ENCODE assay signal across 25 cellular contexts in genomic region chr9:97561501-97561900, GRCh38.
A peak's percentile ranks its signal among the peaks of the same experiment; 100 is the strongest.
DNase-seq lines count a peak whose midpoint lies in the region; ATAC-seq and TF ChIP-seq lines count a peak whose summit lies in the region.
"Had no signal": no experiment of that assay in that cellular context is flagged by ENCODE, and none has a peak within 500 bp of the region (broad histone marks: within the 10 kb centered on the region; RNA-seq: fewer than 3 reads in every experiment).

No MANE protein-coding gene starts in this region.

- H3K27me3 ChIP-seq in left ventricle myocardium inferior (ENCODE audit: low read depth) (no peaks in the 10 kb centered on the region), uterus (no peaks in the 10 kb centered on the region), BE2C (no peaks in the 10 kb centered on the region)

- peaks cover 84% of the 10 kb centered on the region for H3K4me1 ChIP-seq in left ventricle myocardium inferior
- peaks cover 15 to 23% of the 10 kb centered on the region in 2 donors for H3K4me1 ChIP-seq in uterus
- peaks cover 41% of the 10 kb centered on the region for H3K4me1 ChIP-seq in BE2C

- H3K4me3 ChIP-seq in left ventricle myocardium inferior (no peak overlapping the region), uterus (no peak overlapping the region), BE2C (ENCODE audit: low read depth, low read length) (no peak overlapping the region)
- H3K4me3 ChIP-seq: prostate gland had no signal

- intact Hi-C loops in left ventricle myocardium inferior (cut with micrococcal nuclease) = no loop called here
- intact Hi-C loops in left cardiac atrium (cut with DNase I) = no loop called here
- intact Hi-C loops in uterus (cut with DNase I; ENCODE audit: low total_unique reads) = no loop called here

- peaks cover 5% of the 10 kb centered on the region for H3K27me3 Mint-ChIP-seq in neural crest cell (ENCODE audit: low read depth)
- peaks cover 24% of the 10 kb centered on the region for H3K27me3 Mint-ChIP-seq in stimulated activated naive CD8-positive, alpha-beta T cell treated with anti-CD3 and anti-CD28 coated beads, Interleukin-15, amount 100 ng/mL, for 72 hours

- DNase-seq in left ventricle myocardium inferior (no peak), left cardiac atrium (no peak), caudate nucleus (lab: John Stamatoyannopoulos, UW) (no peak), neural crest cell (ENCODE audit: low read depth, low spot score) (no peak), uterus (peak in 1 of 2 donors; percentile 18), BE2C (no peak)
- DNase-seq in stimulated activated naive CD8-positive, alpha-beta T cell treated with anti-CD3 and anti-CD28 coated beads, Interleukin-15, amount 100 ng/mL, for 72 hours = no peak
- DNase-seq: activated CD8-positive, alpha-beta T cell treated with anti-CD3 and anti-CD28 coated beads for 36 hours; aorta; CD8-positive, alpha-beta memory T cell; cortex of kidney; DMS 273 treated with DMSO at 0.1 percent for 48 hours; effector memory CD8-positive, alpha-beta T cell; naive B cell; nucleus accumbens; stimulated activated CD4-positive, alpha-beta T cell treated with anti-CD3 and anti-CD28 coated beads, Interleukin-15, amount 100 ng/mL, for 24 hours; stimulated activated CD4-positive, alpha-beta T cell treated with anti-CD3 and anti-CD28 coated beads, Interleukin-4, amount 100 ng/mL, for 4 hours; substantia nigra; T-helper 1 cell had no signal

- TF ChIP-seq CTCF in left ventricle myocardium inferior (IDR thresholded peaks at IDR 0.05; ENCODE audit: borderline replicate concordance) = no peak
- no peak for TF ChIP-seq CTCF in neural crest cell (conservative IDR thresholded peaks at IDR 0.05)
- no peak for TF ChIP-seq CTCF in uterus (IDR thresholded peaks at IDR 0.05)
- TF ChIP-seq CTCF in BE2C (IDR thresholded peaks at IDR 0.05; ENCODE audit: low read depth, low read length) = no peak

- no peaks in the 10 kb centered on the region for H3K9me3 Mint-ChIP-seq in neural crest cell
- no peaks in the 10 kb centered on the region for H3K9me3 Mint-ChIP-seq in stimulated activated naive CD8-positive, alpha-beta T cell treated with anti-CD3 and anti-CD28 coated beads, Interleukin-15, amount 100 ng/mL, for 72 hours
- H3K9me3 Mint-ChIP-seq: activated CD8-positive, alpha-beta T cell treated with anti-CD3 and anti-CD28 coated beads for 36 hours; CD8-positive, alpha-beta memory T cell; effector memory CD8-positive, alpha-beta T cell; mesothelial cell of epicardium; naive B cell had no signal

- H3K27ac ChIP-seq in left ventricle myocardium inferior (replicated peaks) = peak overlapping the region; percentile 75
- H3K27ac ChIP-seq in caudate nucleus (ENCODE audit: low read depth, low read length) = peak overlapping the region; percentile 9
- peak overlapping the region; percentile 72 to 98 for H3K27ac ChIP-seq in uterus
- H3K27ac ChIP-seq: prostate gland, RWPE1 had no signal

- TF ChIP-seq POLR2A in uterus (IDR thresholded peaks at IDR 0.05) = no peak

- peak overlapping the region; percentile 0 for H3K27ac Mint-ChIP-seq in neural crest cell (ENCODE audit: unreplicated experiment)
- no peak overlapping the region for H3K27ac Mint-ChIP-seq in stimulated activated naive CD8-positive, alpha-beta T cell treated with anti-CD3 and anti-CD28 coated beads, Interleukin-15, amount 100 ng/mL, for 72 hours
- H3K27ac Mint-ChIP-seq: activated CD8-positive, alpha-beta T cell treated with anti-CD3 and anti-CD28 coated beads for 36 hours; activated naive CD8-positive, alpha-beta T cell; B cell; CD8-positive, alpha-beta memory T cell; effector memory CD8-positive, alpha-beta T cell; mesothelial cell of epicardium had no signal

- no peaks in the 10 kb centered on the region for H3K36me3 Mint-ChIP-seq in neural crest cell (ENCODE audit: low read depth)
- H3K36me3 Mint-ChIP-seq: activated naive CD8-positive, alpha-beta T cell; CD8-positive, alpha-beta memory T cell; mesothelial cell of epicardium; naive B cell had no signal

- no peak for ATAC-seq in left cardiac atrium
- no peak for ATAC-seq in HG03342 (IDR thresholded peaks at IDR 0.05; ENCODE audit: unreplicated experiment)
- ATAC-seq in stimulated activated naive CD8-positive, alpha-beta T cell treated with anti-CD3 and anti-CD28 coated beads, Interleukin-15, amount 100 ng/mL, for 72 hours = no peak
- ATAC-seq: activated CD8-positive, alpha-beta T cell treated with anti-CD3 and anti-CD28 coated beads for 36 hours; effector memory CD8-positive, alpha-beta T cell had no signal

- H3K36me3 ChIP-seq in left ventricle myocardium inferior (peaks cover 8% of the 10 kb centered on the region), uterus (no peaks in the 10 kb centered on the region), BE2C (peaks cover 64% of the 10 kb centered on the region)
- H3K36me3 ChIP-seq: prostate gland had no signal

- H3K4me1 Mint-ChIP-seq in neural crest cell = no peaks in the 10 kb centered on the region
- peaks cover 10% of the 10 kb centered on the region for H3K4me1 Mint-ChIP-seq in stimulated activated naive CD8-positive, alpha-beta T cell treated with anti-CD3 and anti-CD28 coated beads, Interleukin-15, amount 100 ng/mL, for 72 hours
- H3K4me1 Mint-ChIP-seq: B cell had no signal

- no peaks in the 10 kb centered on the region for H3K9me3 ChIP-seq in left ventricle myocardium inferior (replicated peaks)
- no peaks in the 10 kb centered on the region for H3K9me3 ChIP-seq in uterus
- H3K9me3 ChIP-seq in BE2C = no peaks in the 10 kb centered on the region
- H3K9me3 ChIP-seq: prostate gland had no signal

- no peak overlapping the region for H3K4me3 Mint-ChIP-seq in neural crest cell
- H3K4me3 Mint-ChIP-seq in stimulated activated naive CD8-positive, alpha-beta T cell treated with anti-CD3 and anti-CD28 coated beads, Interleukin-15, amount 100 ng/mL, for 72 hours = no peak overlapping the region
- H3K4me3 Mint-ChIP-seq: activated CD8-positive, alpha-beta T cell treated with anti-CD3 and anti-CD28 coated beads for 36 hours; activated naive CD8-positive, alpha-beta T cell; B cell; CD8-positive, alpha-beta memory T cell; effector memory CD8-positive, alpha-beta T cell; mesothelial cell of epicardium had no signal

Comparison
In these comparisons a context has a peak if more than half of its experiments do, and no peak if none do; other contexts are left out.
1. H3K27ac ChIP-seq: peak in every context shown above with its lines; median percentile 85 in uterus; 75 in left ventricle myocardium inferior; 9 in caudate nucleus.